ENCODE assay signal across 1 cellular context in genomic region chr12:123571343-123571813, GRCh38.
A peak's percentile ranks its signal among the peaks of the same experiment; 100 is the strongest.
TF ChIP-seq lines count a peak whose summit lies in the region.

No MANE protein-coding gene starts in this region.

TF ChIP-seq in HepG2, 621 proteins besides CTCF, POLR2A, EP300 and RAD21 (continued from another document):
- TF ChIP-seq ZNF574 (CRISPR knock-in tag; IDR thresholded peaks at IDR 0.05) (peak; percentile 43), ZBTB40 (IDR thresholded peaks at IDR 0.05) (no peak), ZBTB40 (CRISPR knock-in tag; IDR thresholded peaks at IDR 0.05) (peak; percentile 48; the same call in 1 of the 2 replicates), DZIP1 (CRISPR knock-in tag; IDR thresholded peaks at IDR 0.05) (no peak), MAFK (conservative IDR thresholded peaks at IDR 0.05 in 1 of 2, IDR thresholded peaks at IDR 0.05 in 1 of 2; ENCODE audit: low read length in 2 of 2) (peak; percentile 64), CEBPG (CRISPR knock-in tag; IDR thresholded peaks at IDR 0.05) (peak; percentile 27; the same call in 1 of the 2 replicates), KDM4B (CRISPR knock-in tag; IDR thresholded peaks at IDR 0.05) (no peak), ZNF879 (CRISPR knock-in tag; IDR thresholded peaks at IDR 0.05) (no peak), TAF1 (CRISPR knock-in tag; IDR thresholded peaks at IDR 0.05) (0 out of 2 replicates have a peak, but pooled peaks have one; percentile 5), TBL1XR1 (IDR thresholded peaks at IDR 0.05; ENCODE audit: borderline replicate concordance, low read length, partially characterized antibody) (no peak), IRF2 (CRISPR knock-in tag; IDR thresholded peaks at IDR 0.05) (peak; percentile 53; the same call in 1 of the 2 replicates), ZFP36L1 (CRISPR knock-in tag; IDR thresholded peaks at IDR 0.05) (no peak), PHF21A (CRISPR knock-in tag; IDR thresholded peaks at IDR 0.05) (peak; percentile 41; the same call in 1 of the 2 replicates), STAT5B (CRISPR knock-in tag; IDR thresholded peaks at IDR 0.05) (no peak), ATAD3A (CRISPR knock-in tag; IDR thresholded peaks at IDR 0.05) (no peak), KAT8 (CRISPR knock-in tag; IDR thresholded peaks at IDR 0.05) (peak; percentile 92), ARID4A (CRISPR knock-in tag; IDR thresholded peaks at IDR 0.05; ENCODE audit: borderline replicate concordance) (peak; percentile 25; the same call in 1 of the 2 replicates), HOMEZ (CRISPR knock-in tag; IDR thresholded peaks at IDR 0.05; ENCODE audit: low read depth) (no peak), GABPA (IDR thresholded peaks at IDR 0.05; ENCODE audit: low read depth, low read length) (no peak), GABPA (CRISPR knock-in tag; IDR thresholded peaks at IDR 0.05; ENCODE audit: low read depth) (peak; percentile 54), ZNF136 (CRISPR knock-in tag; IDR thresholded peaks at IDR 0.05; ENCODE audit: low read depth) (no peak), ZFP90 (CRISPR knock-in tag; IDR thresholded peaks at IDR 0.05; ENCODE audit: borderline replicate concordance) (peak; percentile 14; the same call in 1 of the 2 replicates), MAFF (IDR thresholded peaks at IDR 0.05; ENCODE audit: low read depth, low read length) (peak; percentile 53; the same call in 1 of the 2 replicates), ZNF777 (CRISPR knock-in tag; IDR thresholded peaks at IDR 0.05) (0 out of 2 replicates have a peak, but pooled peaks have one; percentile 4), ZNF670 (CRISPR knock-in tag; IDR thresholded peaks at IDR 0.05; ENCODE audit: borderline replicate concordance) (no peak), NR2C2 (CRISPR knock-in tag; IDR thresholded peaks at IDR 0.05; ENCODE audit: borderline replicate concordance) (0 out of 2 replicates have a peak, but pooled peaks have one; percentile 15), AHR (CRISPR knock-in tag; IDR thresholded peaks at IDR 0.05) (no peak), MIXL1 (CRISPR knock-in tag; IDR thresholded peaks at IDR 0.05) (no peak), HCFC1 (IDR thresholded peaks at IDR 0.05; ENCODE audit: low read depth, low read length) (peak; percentile 84)
